ENCODE assay signal across 30 cellular contexts in the genomic region with DNA sequence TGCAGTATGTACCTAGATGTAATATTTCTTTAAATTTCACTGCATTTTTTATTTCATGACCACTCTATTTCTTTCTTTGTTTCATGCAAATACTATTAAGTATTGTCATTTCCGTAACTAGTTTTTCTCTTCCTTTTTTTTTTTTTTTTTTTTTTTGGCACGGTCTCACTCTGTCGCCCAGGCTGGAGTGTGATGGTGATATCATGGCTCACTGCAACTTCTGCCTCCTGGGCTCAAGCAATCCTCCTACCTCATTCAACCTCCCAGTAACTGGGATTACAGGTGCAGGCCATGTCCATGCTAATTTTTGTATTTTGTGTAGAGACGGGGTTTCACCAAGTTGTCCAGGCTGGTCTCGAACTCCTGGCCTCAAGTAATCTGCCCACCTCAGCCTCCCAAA.
"Had no signal": no experiment of that assay in that cellular context is flagged by ENCODE, and none has a peak within 500 bp of the region (broad histone marks: within the 10 kb centered on the region; RNA-seq: fewer than 3 reads in every experiment).

No MANE protein-coding gene starts in this region.

- H3K4me1 ChIP-seq: adrenal gland, breast epithelium, esophagus muscularis mucosa, foreskin keratinocyte, gastrocnemius medialis had no signal

- H3K9me3 ChIP-seq: adrenal gland, breast epithelium, esophagus muscularis mucosa, gastrocnemius medialis had no signal

- ATAC-seq: activated CD4-positive, alpha-beta T cell treated with anti-CD3 and anti-CD28 coated beads for 36 hours; activated CD8-positive, alpha-beta memory T cell treated with anti-CD3 and anti-CD28 coated beads, Interleukin-2, amount 10 ng/mL, durations not matched to agents 7 days and 5 days; activated CD8-positive, alpha-beta T cell treated with anti-CD3 and anti-CD28 coated beads, Interleukin-2, amount 10 ng/mL, durations not matched to agents 7 days and 5 days; activated naive CD8-positive, alpha-beta T cell treated with anti-CD3 and anti-CD28 coated beads, Interleukin-2, amount 50 U/mL, for 24 hours; effector memory CD8-positive, alpha-beta T cell; foreskin keratinocyte; gastrocnemius medialis had no signal

- DNase-seq: activated CD4-positive, alpha-beta memory T cell treated with anti-CD3 and anti-CD28 coated beads for 36 hours; activated CD4-positive, alpha-beta T cell treated with anti-CD3 and anti-CD28 coated beads for 36 hours; activated CD4-positive, alpha-beta T cell treated with anti-CD3 and anti-CD28 coated beads, Interleukin-2, amount 10 ng/mL, durations not matched to agents 24 days and 14 days; activated CD4-positive, CD25-positive, alpha-beta regulatory T cell; activated CD4-positive, CD25-positive, alpha-beta regulatory T cell treated with anti-CD3 and anti-CD28 coated beads, Interleukin-2, amount 50 U/mL, for 72 hours; activated CD8-positive, alpha-beta memory T cell treated with anti-CD3 and anti-CD28 coated beads, Interleukin-2, amount 10 ng/mL, durations not matched to agents 7 days and 5 days; activated CD8-positive, alpha-beta memory T cell treated with anti-CD3 and anti-CD28 coated beads, Interleukin-2, amount 50 U/mL, for 4 hours; activated CD8-positive, alpha-beta T cell treated with anti-CD3 and anti-CD28 coated beads, Interleukin-2, amount 10 ng/mL, durations not matched to agents 7 days and 5 days; activated effector memory CD4-positive, alpha-beta T cell treated with anti-CD3 and anti-CD28 coated beads, Interleukin-2, amount 50 U/mL, for 16 hours; activated naive CD4-positive, alpha-beta T cell treated with anti-CD3 and anti-CD28 coated beads for 36 hours; activated naive CD8-positive, alpha-beta T cell treated with anti-CD3 and anti-CD28 coated beads for 36 hours; activated naive CD8-positive, alpha-beta T cell treated with anti-CD3 and anti-CD28 coated beads, Interleukin-2, amount 50 U/mL, for 24 hours; activated T-cell treated with anti-CD3 and anti-CD28 coated beads, Interleukin-2, amount 50 U/mL, for 1 hour; activated T-cell treated with anti-CD3 and anti-CD28 coated beads, Interleukin-2, amount 50 U/mL, for 48 hours; adrenal gland; amygdala; aorta; central memory CD4-positive, alpha-beta T cell; cortex of kidney; dermis blood vessel endothelial cell; effector CD4-positive, alpha-beta T cell; effector memory CD8-positive, alpha-beta T cell; erythroblast; foreskin keratinocyte; gastrocnemius medialis; glutamatergic neuron; T-helper 2 cell had no signal

- H3K27ac ChIP-seq: adrenal gland, breast epithelium, cardiac muscle cell, esophagus muscularis mucosa, foreskin keratinocyte, gastrocnemius medialis had no signal

- H3K27me3 ChIP-seq: adrenal gland, cardiac muscle cell, foreskin keratinocyte, gastrocnemius medialis had no signal

- H3K36me3 ChIP-seq: adrenal gland, breast epithelium, cardiac muscle cell, esophagus muscularis mucosa, gastrocnemius medialis had no signal

- H3K4me3 ChIP-seq: adrenal gland, breast epithelium, cardiac muscle cell, esophagus muscularis mucosa, gastrocnemius medialis had no signal
